ENCODE assay signal across 8 cellular contexts in the genomic region with DNA sequence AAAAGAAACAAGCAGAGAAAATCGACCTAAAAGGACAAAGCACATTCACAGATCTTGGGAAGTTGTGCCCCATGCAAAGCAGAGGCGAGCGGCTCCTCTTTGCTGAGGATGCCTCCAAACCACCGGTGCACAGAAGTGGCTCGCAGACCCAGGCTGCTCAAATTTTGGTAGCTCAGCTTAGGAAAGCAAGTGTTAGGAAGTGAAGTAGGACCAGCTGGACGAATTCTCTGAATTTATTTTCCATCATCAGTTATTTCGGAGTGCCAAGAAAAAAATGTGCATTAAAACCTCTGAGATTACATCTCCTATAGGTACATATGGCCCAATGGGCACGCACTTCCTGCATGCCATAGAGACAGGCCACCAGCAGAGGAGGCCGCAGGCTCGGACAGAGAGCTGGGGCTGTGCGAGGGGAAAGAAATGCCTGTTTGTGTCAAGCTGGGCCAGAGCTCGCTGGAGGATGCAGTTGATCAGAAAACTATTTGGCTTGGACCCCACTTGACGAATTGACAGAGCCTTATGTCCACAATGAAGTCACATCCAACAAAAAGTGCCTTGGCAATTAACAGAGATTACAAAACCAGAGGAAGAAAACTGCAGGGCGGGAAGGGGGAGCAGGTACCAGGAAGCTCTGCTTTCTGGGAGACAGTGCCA.
DNase-seq lines count a peak whose midpoint lies in the region; ATAC-seq and TF ChIP-seq lines count a peak whose summit lies in the region.

No MANE protein-coding gene starts in this region.

- H3K27me3 ChIP-seq in neuronal stem cell (ENCODE audit: control insufficient read depth in 3 of 3, insufficient read depth in 3 of 3, low read depth in 1 of 3, low read length in 3 of 3) (no peaks in the 10 kb centered on the region), upper lobe of right lung (no peaks in the 10 kb centered on the region)

- no CpG with 5 or more reads among the region's 14 CpGs for WGBS in neuronal stem cell (ENCODE audit: extremely low coverage in 2 of 2, insufficient read length in 2 of 2, insufficient replicate concordance in 1 of 2), 2 donors

- no peak overlapping the region for H3K23ac ChIP-seq in neuronal stem cell (ENCODE audit: low read depth, low read length, poor library complexity)

- H4K91ac ChIP-seq in neuronal stem cell (ENCODE audit: low read depth, low read length, poor library complexity): no peak overlapping the region

- no peak overlapping the region for H2BK5ac ChIP-seq in neuronal stem cell (ENCODE audit: low read length)

- H3K36me3 ChIP-seq in neuronal stem cell (replicated peaks in 1 of 2; ENCODE audit: control insufficient read depth in 2 of 2, insufficient read depth in 2 of 2, low read length in 2 of 2) (no peaks in the 10 kb centered on the region), upper lobe of right lung (no peaks in the 10 kb centered on the region)

- peak overlapping the region; percentile 80 for H3K27ac Mint-ChIP-seq in activated T-helper 1 cell treated with anti-CD3 and anti-CD28 coated beads, Interleukin-12 subunit alpha, Interleukin-12 subunit beta, Interleukin-2, Interleukin-4 antibody, amounts not matched to agents 30 ng/mL and 10 ng/mL and 1 ng/mL, durations not matched to agents 14 hours and 24 hours and 36 hours

- TF ChIP-seq CTCF in GM20000 (IDR thresholded peaks at IDR 0.05; ENCODE audit: extremely low read depth, missing control alignments): peak; percentile 65
- peak; percentile 48 for TF ChIP-seq CTCF in foreskin fibroblast (IDR thresholded peaks at IDR 0.05; ENCODE audit: low read depth, low read length)
- peak; percentile 96 for TF ChIP-seq CTCF in upper lobe of right lung (IDR thresholded peaks at IDR 0.05)

- H3K4me3 ChIP-seq in foreskin fibroblast (ENCODE audit: low read depth in 1 of 2, low read length in 2 of 2): no peak overlapping the region
- no peak overlapping the region for H3K4me3 ChIP-seq in neuronal stem cell (ENCODE audit: low read length in 2 of 2)
- H3K4me3 ChIP-seq in upper lobe of right lung: no peak overlapping the region

- no peak overlapping the region for H3K27ac ChIP-seq in neuronal stem cell (replicated peaks; ENCODE audit: low read length)
- H3K27ac ChIP-seq in upper lobe of right lung: peak overlapping the region; percentile 30

- H3K79me1 ChIP-seq in neuronal stem cell (ENCODE audit: low read depth, low read length): no peaks in the 10 kb centered on the region

- H3K27me3 Mint-ChIP-seq in activated T-helper 1 cell treated with anti-CD3 and anti-CD28 coated beads, Interleukin-12 subunit alpha, Interleukin-12 subunit beta, Interleukin-2, Interleukin-4 antibody, amounts not matched to agents 30 ng/mL and 10 ng/mL and 1 ng/mL, durations not matched to agents 14 hours and 24 hours and 36 hours (ENCODE audit: insufficient read depth): no peaks in the 10 kb centered on the region

- DNase-seq in CD1c-positive myeloid dendritic cell (ENCODE audit: extremely low spot score) (peak; percentile 61), GM20000 (ENCODE audit: low spot score) (peak; percentile 62), NCI-H345 treated with DMSO at 0.1 percent for 48 hours (lab: John Stamatoyannopoulos, UW; ENCODE audit: unreplicated experiment) (peak; percentile 5), foreskin fibroblast (peak; percentile 73 to 91), neuronal stem cell (ENCODE audit: low spot score) (peak; percentile 59), upper lobe of right lung (peak; percentile 82), SKM-1 treated with dmso at 0.1 percent for 144 hours (lab: John Stamatoyannopoulos, UW; ENCODE audit: unreplicated experiment) (no peak)
- DNase-seq in activated T-helper 1 cell treated with anti-CD3 and anti-CD28 coated beads, Interleukin-12 subunit alpha, Interleukin-12 subunit beta, Interleukin-2, Interleukin-4 antibody, amounts not matched to agents 30 ng/mL and 10 ng/mL and 1 ng/mL, durations not matched to agents 14 hours and 24 hours and 36 hours (ENCODE audit: low spot score): no peak

- no peaks in the 10 kb centered on the region for H3K36me3 Mint-ChIP-seq in activated T-helper 1 cell treated with anti-CD3 and anti-CD28 coated beads, Interleukin-12 subunit alpha, Interleukin-12 subunit beta, Interleukin-2, Interleukin-4 antibody, amounts not matched to agents 30 ng/mL and 10 ng/mL and 1 ng/mL, durations not matched to agents 14 hours and 24 hours and 36 hours (ENCODE audit: low read depth)

- intact Hi-C loops in activated T-helper 1 cell treated with anti-CD3 and anti-CD28 coated beads, Interleukin-12 subunit alpha, Interleukin-12 subunit beta, Interleukin-2, Interleukin-4 antibody, amounts not matched to agents 30 ng/mL and 10 ng/mL and 1 ng/mL, durations not matched to agents 14 hours and 24 hours and 36 hours (cut with micrococcal nuclease): loop anchor here (2.0 kb wide), 1 partner anchor 51 kb away; no protein-coding TSS in a partner anchor
- intact Hi-C loops in upper lobe of right lung (cut with DNase I): loop anchor here (10.0 kb wide), 1 partner anchor 1063 kb away; no protein-coding TSS in a partner anchor

- H3K4me3 Mint-ChIP-seq in activated T-helper 1 cell treated with anti-CD3 and anti-CD28 coated beads, Interleukin-12 subunit alpha, Interleukin-12 subunit beta, Interleukin-2, Interleukin-4 antibody, amounts not matched to agents 30 ng/mL and 10 ng/mL and 1 ng/mL, durations not matched to agents 14 hours and 24 hours and 36 hours: peak overlapping the region; percentile 43

- H3K4me1 Mint-ChIP-seq in activated T-helper 1 cell treated with anti-CD3 and anti-CD28 coated beads, Interleukin-12 subunit alpha, Interleukin-12 subunit beta, Interleukin-2, Interleukin-4 antibody, amounts not matched to agents 30 ng/mL and 10 ng/mL and 1 ng/mL, durations not matched to agents 14 hours and 24 hours and 36 hours (ENCODE audit: low read depth): peaks cover 61% of the 10 kb centered on the region

- H3K4me1 ChIP-seq in neuronal stem cell (ENCODE audit: control insufficient read depth in 2 of 2, insufficient read depth in 1 of 2, low read depth in 1 of 2, low read length in 2 of 2): no peaks in the 10 kb centered on the region
- H3K4me1 ChIP-seq in upper lobe of right lung: no peaks in the 10 kb centered on the region

- no peak overlapping the region for H4K8ac ChIP-seq in neuronal stem cell (ENCODE audit: low read depth, low read length)

- H3K18ac ChIP-seq in neuronal stem cell (ENCODE audit: low read length): no peak overlapping the region

- no peak overlapping the region for H3K4me2 ChIP-seq in neuronal stem cell (ENCODE audit: insufficient read depth, low read length, poor library complexity, severe bottlenecking)

- no peak overlapping the region for H3K9ac ChIP-seq in neuronal stem cell (ENCODE audit: low read depth, low read length, poor library complexity)

- no peak overlapping the region for H2AK5ac ChIP-seq in neuronal stem cell (ENCODE audit: low read depth, low read length)

- no peak overlapping the region for H3K4ac ChIP-seq in neuronal stem cell (ENCODE audit: low read length)

- no peak overlapping the region for H2BK15ac ChIP-seq in neuronal stem cell (ENCODE audit: low read length)

- no peaks in the 10 kb centered on the region for H3K9me3 ChIP-seq in neuronal stem cell (replicated peaks in 1 of 2; ENCODE audit: control insufficient read depth in 2 of 2, insufficient read depth in 1 of 2, low read depth in 1 of 2, low read length in 2 of 2)
- no peaks in the 10 kb centered on the region for H3K9me3 ChIP-seq in upper lobe of right lung

- no peaks in the 10 kb centered on the region for H3K9me3 Mint-ChIP-seq in activated T-helper 1 cell treated with anti-CD3 and anti-CD28 coated beads, Interleukin-12 subunit alpha, Interleukin-12 subunit beta, Interleukin-2, Interleukin-4 antibody, amounts not matched to agents 30 ng/mL and 10 ng/mL and 1 ng/mL, durations not matched to agents 14 hours and 24 hours and 36 hours

- no peak overlapping the region for H3K14ac ChIP-seq in neuronal stem cell (ENCODE audit: low read length)

- H2AFZ ChIP-seq in neuronal stem cell (ENCODE audit: low read length): peak overlapping the region; percentile 76

- ATAC-seq in upper lobe of right lung: peak; percentile 92

- H2BK120ac ChIP-seq in neuronal stem cell (ENCODE audit: low read depth, low read length): no peak overlapping the region

- H2BK12ac ChIP-seq in neuronal stem cell (ENCODE audit: low read length): no peak overlapping the region

Comparison
In these comparisons a context has a peak if more than half of its experiments do, and no peak if none do; other contexts are left out.
1. DNase-seq: peak in CD1c-positive myeloid dendritic cell (single experiment), GM20000 (single experiment), NCI-H345 treated with DMSO at 0.1 percent for 48 hours (single experiment), foreskin fibroblast (2 of 2), neuronal stem cell (single experiment) and upper lobe of right lung (single experiment); none in activated T-helper 1 cell treated with anti-CD3 and anti-CD28 coated beads, Interleukin-12 subunit alpha, Interleukin-12 subunit beta, Interleukin-2, Interleukin-4 antibody, amounts not matched to agents 30 ng/mL and 10 ng/mL and 1 ng/mL, durations not matched to agents 14 hours and 24 hours and 36 hours (single experiment) and SKM-1 treated with dmso at 0.1 percent for 144 hours (single experiment).
2. Peak in every context shown above with its lines, with median percentiles within 50 percentile points of each other: CTCF ChIP-seq.